ENCODE assay signal across 1 cellular context in the genomic region with DNA sequence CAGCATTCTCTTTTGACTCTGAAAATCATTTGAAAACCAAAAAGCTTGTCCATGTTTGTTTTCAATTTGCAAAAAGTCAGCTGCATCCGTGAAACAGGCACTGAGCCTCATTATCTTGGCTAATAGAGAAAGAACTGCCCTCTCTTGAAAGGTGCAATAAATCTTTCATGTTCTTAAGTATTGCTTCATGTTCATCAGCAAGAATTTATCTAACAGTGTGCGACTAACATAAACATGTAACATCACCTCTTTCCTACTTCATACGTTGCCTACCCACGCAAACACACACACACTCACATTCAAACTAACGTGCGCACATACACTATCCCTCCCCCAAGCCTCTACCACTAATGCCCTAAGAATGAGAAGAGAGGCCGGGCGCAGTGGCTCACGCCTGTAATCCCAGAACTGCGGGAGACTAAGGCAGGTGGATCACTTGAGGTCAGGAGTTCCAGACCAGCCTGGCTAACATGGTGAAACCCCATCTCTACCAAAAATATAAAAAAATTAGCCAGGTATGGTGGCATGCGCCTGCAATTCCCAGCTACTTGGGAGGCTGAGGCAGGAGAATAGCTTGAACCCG.
A peak's percentile ranks its signal among the peaks of the same experiment; 100 is the strongest.
TF ChIP-seq lines count a peak whose summit lies in the region.

No MANE protein-coding gene starts in this region.

TF ChIP-seq in HEK293, 187 proteins besides CTCF, POLR2A, EP300 and RAD21 (continued from another document and continues in another):
- TF ChIP-seq, protein P1, sequence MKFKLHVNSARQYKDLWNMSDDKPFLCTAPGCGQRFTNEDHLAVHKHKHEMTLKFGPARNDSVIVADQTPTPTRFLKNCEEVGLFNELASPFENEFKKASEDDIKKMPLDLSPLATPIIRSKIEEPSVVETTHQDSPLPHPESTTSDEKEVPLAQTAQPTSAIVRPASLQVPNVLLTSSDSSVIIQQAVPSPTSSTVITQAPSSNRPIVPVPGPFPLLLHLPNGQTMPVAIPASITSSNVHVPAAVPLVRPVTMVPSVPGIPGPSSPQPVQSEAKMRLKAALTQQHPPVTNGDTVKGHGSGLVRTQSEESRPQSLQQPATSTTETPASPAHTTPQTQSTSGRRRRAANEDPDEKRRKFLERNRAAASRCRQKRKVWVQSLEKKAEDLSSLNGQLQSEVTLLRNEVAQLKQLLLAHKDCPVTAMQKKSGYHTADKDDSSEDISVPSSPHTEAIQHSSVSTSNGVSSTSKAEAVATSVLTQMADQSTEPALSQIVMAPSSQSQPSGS (tag by site-specific recombination; IDR thresholded peaks at IDR 0.05; ENCODE audit: low read depth), result 0 out of 2 replicates have a peak, but pooled peaks have one; percentile 22
- TF ChIP-seq ZNF239 (tag by site-specific recombination; IDR thresholded peaks at IDR 0.05) (no peak), ZXDB (tag by site-specific recombination; IDR thresholded peaks at IDR 0.05) (0 out of 2 replicates have a peak, but pooled peaks have one; percentile 24), PRDM6 (tag by site-specific recombination; IDR thresholded peaks at IDR 0.05) (peak; percentile 84), FEZF1 (tag by site-specific recombination; IDR thresholded peaks at IDR 0.05) (peak; percentile 73), KLF16 (tag by site-specific recombination; IDR thresholded peaks at IDR 0.05) (no peak), ZNF398 (tag by site-specific recombination; IDR thresholded peaks at IDR 0.05) (peak; percentile 84), KLF17 (tag by site-specific recombination; IDR thresholded peaks at IDR 0.05) (no peak), ZNF366 (tag by site-specific recombination; conservative IDR thresholded peaks at IDR 0.05) (peak; percentile 80), ZNF2 (tag by site-specific recombination; IDR thresholded peaks at IDR 0.05) (peak; percentile 51; the same call in 1 of the 2 replicates), ZNF221 (tag by site-specific recombination; IDR thresholded peaks at IDR 0.05; ENCODE audit: borderline replicate concordance) (no peak), WT1 (tag by site-specific recombination; IDR thresholded peaks at IDR 0.05) (peak; percentile 66; the same call in 1 of the 2 replicates), ZNF132 (tag by site-specific recombination; IDR thresholded peaks at IDR 0.05; ENCODE audit: borderline replicate concordance) (no peak), SP7 (tag by site-specific recombination; IDR thresholded peaks at IDR 0.05) (peak; percentile 87), ZNF660 (tag by site-specific recombination; IDR thresholded peaks at IDR 0.05) (no peak), ZNF830 (tag by site-specific recombination; IDR thresholded peaks at IDR 0.05; ENCODE audit: low read depth) (no peak), ZNF792 (tag by site-specific recombination; IDR thresholded peaks at IDR 0.05) (no peak), ZNF311 (tag by site-specific recombination; IDR thresholded peaks at IDR 0.05; ENCODE audit: borderline replicate concordance) (no peak), EGR2 (tag by site-specific recombination; IDR thresholded peaks at IDR 0.05; ENCODE audit: low read depth) (0 out of 2 replicates have a peak, but pooled peaks have one; percentile 32), ZNF324 (tag by site-specific recombination; IDR thresholded peaks at IDR 0.05) (0 out of 2 replicates have a peak, but pooled peaks have one; percentile 45), TRIM28 (IDR thresholded peaks at IDR 0.05; ENCODE audit: borderline replicate concordance, low read length) (0 out of 2 replicates have a peak, but pooled peaks have one; percentile 56), ZNF16 (tag by site-specific recombination; IDR thresholded peaks at IDR 0.05; ENCODE audit: low read depth) (no peak), ZNF837 (tag by site-specific recombination; IDR thresholded peaks at IDR 0.05) (no peak), GLIS1 (tag by site-specific recombination; IDR thresholded peaks at IDR 0.05) (no peak), BCL6B (tag by site-specific recombination; IDR thresholded peaks at IDR 0.05) (peak; percentile 83), MYNN (tag by site-specific recombination; IDR thresholded peaks at IDR 0.05; ENCODE audit: borderline replicate concordance) (no peak), ZNF629 (tag by site-specific recombination; IDR thresholded peaks at IDR 0.05) (peak; percentile 64), ZBTB44 (tag by site-specific recombination; IDR thresholded peaks at IDR 0.05) (0 out of 2 replicates have a peak, but pooled peaks have one; percentile 27), IKZF3 (tag by site-specific recombination; IDR thresholded peaks at IDR 0.05) (peak; percentile 36; the same call in 1 of the 2 replicates), KLF10 (tag by site-specific recombination; IDR thresholded peaks at IDR 0.05) (0 out of 2 replicates have a peak, but pooled peaks have one; percentile 30), ZNF488 (tag by site-specific recombination; IDR thresholded peaks at IDR 0.05) (no peak), ZNF146 (tag by site-specific recombination; IDR thresholded peaks at IDR 0.05) (no peak), OSR2 (tag by site-specific recombination; IDR thresholded peaks at IDR 0.05) (peak; percentile 83), ZNF658 (tag by site-specific recombination; IDR thresholded peaks at IDR 0.05) (no peak)
- TF ChIP-seq, protein P2, sequence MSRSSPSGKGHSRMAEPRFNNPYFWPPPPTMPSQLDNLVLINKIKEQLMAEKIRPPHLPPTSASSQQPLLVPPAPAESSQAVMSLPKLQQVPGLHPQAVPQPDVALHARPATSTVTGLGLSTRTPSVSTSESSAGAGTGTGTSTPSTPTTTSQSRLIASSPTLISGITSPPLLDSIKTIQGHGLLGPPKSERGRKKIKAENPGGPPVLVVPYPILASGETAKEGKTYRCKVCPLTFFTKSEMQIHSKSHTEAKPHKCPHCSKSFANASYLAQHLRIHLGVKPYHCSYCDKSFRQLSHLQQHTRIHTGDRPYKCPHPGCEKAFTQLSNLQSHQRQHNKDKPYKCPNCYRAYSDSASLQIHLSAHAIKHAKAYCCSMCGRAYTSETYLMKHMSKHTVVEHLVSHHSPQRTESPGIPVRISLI (tag by site-specific recombination; IDR thresholded peaks at IDR 0.05), result 0 out of 2 replicates have a peak, but pooled peaks have one; percentile 19
- TF ChIP-seq, protein P3, sequence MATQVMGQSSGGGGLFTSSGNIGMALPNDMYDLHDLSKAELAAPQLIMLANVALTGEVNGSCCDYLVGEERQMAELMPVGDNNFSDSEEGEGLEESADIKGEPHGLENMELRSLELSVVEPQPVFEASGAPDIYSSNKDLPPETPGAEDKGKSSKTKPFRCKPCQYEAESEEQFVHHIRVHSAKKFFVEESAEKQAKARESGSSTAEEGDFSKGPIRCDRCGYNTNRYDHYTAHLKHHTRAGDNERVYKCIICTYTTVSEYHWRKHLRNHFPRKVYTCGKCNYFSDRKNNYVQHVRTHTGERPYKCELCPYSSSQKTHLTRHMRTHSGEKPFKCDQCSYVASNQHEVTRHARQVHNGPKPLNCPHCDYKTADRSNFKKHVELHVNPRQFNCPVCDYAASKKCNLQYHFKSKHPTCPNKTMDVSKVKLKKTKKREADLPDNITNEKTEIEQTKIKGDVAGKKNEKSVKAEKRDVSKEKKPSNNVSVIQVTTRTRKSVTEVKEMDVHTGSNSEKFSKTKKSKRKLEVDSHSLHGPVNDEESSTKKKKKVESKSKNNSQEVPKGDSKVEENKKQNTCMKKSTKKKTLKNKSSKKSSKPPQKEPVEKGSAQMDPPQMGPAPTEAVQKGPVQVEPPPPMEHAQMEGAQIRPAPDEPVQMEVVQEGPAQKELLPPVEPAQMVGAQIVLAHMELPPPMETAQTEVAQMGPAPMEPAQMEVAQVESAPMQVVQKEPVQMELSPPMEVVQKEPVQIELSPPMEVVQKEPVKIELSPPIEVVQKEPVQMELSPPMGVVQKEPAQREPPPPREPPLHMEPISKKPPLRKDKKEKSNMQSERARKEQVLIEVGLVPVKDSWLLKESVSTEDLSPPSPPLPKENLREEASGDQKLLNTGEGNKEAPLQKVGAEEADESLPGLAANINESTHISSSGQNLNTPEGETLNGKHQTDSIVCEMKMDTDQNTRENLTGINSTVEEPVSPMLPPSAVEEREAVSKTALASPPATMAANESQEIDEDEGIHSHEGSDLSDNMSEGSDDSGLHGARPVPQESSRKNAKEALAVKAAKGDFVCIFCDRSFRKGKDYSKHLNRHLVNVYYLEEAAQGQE (tag by site-specific recombination; IDR thresholded peaks at IDR 0.05), result 0 out of 2 replicates have a peak, but pooled peaks have one; percentile 36
- TF ChIP-seq, protein P4, sequence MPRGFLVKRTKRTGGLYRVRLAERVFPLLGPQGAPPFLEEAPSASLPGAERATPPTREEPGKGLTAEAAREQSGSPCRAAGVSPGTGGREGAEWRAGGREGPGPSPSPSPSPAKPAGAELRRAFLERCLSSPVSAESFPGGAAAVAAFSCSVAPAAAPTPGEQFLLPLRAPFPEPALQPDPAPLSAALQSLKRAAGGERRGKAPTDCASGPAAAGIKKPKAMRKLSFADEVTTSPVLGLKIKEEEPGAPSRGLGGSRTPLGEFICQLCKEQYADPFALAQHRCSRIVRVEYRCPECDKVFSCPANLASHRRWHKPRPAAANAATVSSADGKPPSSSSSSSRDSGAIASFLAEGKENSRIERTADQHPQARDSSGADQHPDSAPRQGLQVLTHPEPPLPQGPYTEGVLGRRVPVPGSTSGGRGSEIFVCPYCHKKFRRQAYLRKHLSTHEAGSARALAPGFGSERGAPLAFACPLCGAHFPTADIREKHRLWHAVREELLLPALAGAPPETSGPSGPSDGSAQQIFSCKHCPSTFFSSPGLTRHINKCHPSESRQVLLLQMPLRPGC (tag by site-specific recombination; IDR thresholded peaks at IDR 0.05), result 0 out of 2 replicates have a peak, but pooled peaks have one; percentile 17
- TF ChIP-seq, protein P5, sequence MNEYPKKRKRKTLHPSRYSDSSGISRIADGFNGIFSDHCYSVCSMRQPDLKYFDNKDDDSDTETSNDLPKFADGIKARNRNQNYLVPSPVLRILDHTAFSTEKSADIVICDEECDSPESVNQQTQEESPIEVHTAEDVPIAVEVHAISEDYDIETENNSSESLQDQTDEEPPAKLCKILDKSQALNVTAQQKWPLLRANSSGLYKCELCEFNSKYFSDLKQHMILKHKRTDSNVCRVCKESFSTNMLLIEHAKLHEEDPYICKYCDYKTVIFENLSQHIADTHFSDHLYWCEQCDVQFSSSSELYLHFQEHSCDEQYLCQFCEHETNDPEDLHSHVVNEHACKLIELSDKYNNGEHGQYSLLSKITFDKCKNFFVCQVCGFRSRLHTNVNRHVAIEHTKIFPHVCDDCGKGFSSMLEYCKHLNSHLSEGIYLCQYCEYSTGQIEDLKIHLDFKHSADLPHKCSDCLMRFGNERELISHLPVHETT (tag by site-specific recombination; IDR thresholded peaks at IDR 0.05), result peak; percentile 49; the same call in 1 of the 2 replicates
